Comparison of ENCODE assay signal across 20 cellular contexts in genomic region chr17:77337150-77337549, GRCh38.
DNase-seq lines count a peak whose midpoint lies in the region; ATAC-seq and TF ChIP-seq lines count a peak whose summit lies in the region.
"Had no signal": no experiment of that assay in that cellular context is flagged by ENCODE, and none has a peak within 500 bp of the region (broad histone marks: within the 10 kb centered on the region; RNA-seq: fewer than 3 reads in every experiment).

No MANE protein-coding gene starts in this region.

- no peak for ATAC-seq in T-helper 17 cell
- ATAC-seq: HCT116 had no signal

- no peaks in the 10 kb centered on the region for H4K20me1 ChIP-seq in GM23248 (ENCODE audit: insufficient read depth)

- H3K36me3 Mint-ChIP-seq in T-helper 17 cell (ENCODE audit: low read depth) = no peaks in the 10 kb centered on the region
- H3K36me3 Mint-ChIP-seq: CD4-positive, CD25-positive, alpha-beta regulatory T cell had no signal

- in situ Hi-C loops in GM23248 (cut with MboI) = no loop called here
- in situ Hi-C loops in transverse colon (cut with MboI; ENCODE audit: low pct_ligation_motif_present in 1 of 4, low pct_unique_long_range_greater_than_20kb in 1 of 4, low sequenced_read_pairs in 3 of 4) = loop anchor here in 3 of 4 donors (10.0 to 25.0 kb wide), 4 partner anchors 88 to 158 kb away; no protein-coding TSS in a partner anchor

- H3K27ac ChIP-seq in GM23248 = no peak overlapping the region
- no peak overlapping the region for H3K27ac ChIP-seq in testis
- H3K27ac ChIP-seq in transverse colon = no peak overlapping the region
- H3K27ac ChIP-seq: HL-60 had no signal

- no peak overlapping the region for H3K4me3 ChIP-seq in GM23248
- H3K4me3 ChIP-seq in testis = no peak overlapping the region
- H3K4me3 ChIP-seq in transverse colon = no peak overlapping the region

- no peaks in the 10 kb centered on the region for H3K27me3 Mint-ChIP-seq in T-helper 17 cell
- H3K27me3 Mint-ChIP-seq: CD4-positive, CD25-positive, alpha-beta regulatory T cell had no signal

- no peak for TF ChIP-seq EP300 in transverse colon (IDR thresholded peaks at IDR 0.05; ENCODE audit: low read depth)

- H3K9ac ChIP-seq in GM23248 = no peak overlapping the region

- H3F3A ChIP-seq in GM23248 (ENCODE audit: insufficient read depth) = peaks cover 49% of the 10 kb centered on the region

- 97% methylated on average over 2 of the region's 2 CpGs for WGBS in GM23248 (ENCODE audit: low coverage in 1 of 2, low lambda C conversion rate in 2 of 2, missing lambda C conversion rate in 2 of 2), 2 experiments
- 98% methylated on average over 2 of the region's 2 CpGs for WGBS in testis, 2 donors
- 97 to 100% methylated on average over 2 of the region's 2 CpGs for WGBS in transverse colon (ENCODE audit: low coverage in 1 of 2), 2 donors

- TF ChIP-seq CTCF in testis (IDR thresholded peaks at IDR 0.05) (no peak), transverse colon (IDR thresholded peaks at IDR 0.05) (no peak)

- H3K36me3 ChIP-seq in GM23248 (ENCODE audit: low read depth) (peaks cover 5% of the 10 kb centered on the region; the same call in 1 of the 2 replicates), testis (ENCODE audit: low read depth, missing control alignments) (no peaks in the 10 kb centered on the region), transverse colon (no peaks in the 10 kb centered on the region)
- H3K36me3 ChIP-seq: BE2C had no signal

- H3K4me3 Mint-ChIP-seq in T-helper 17 cell = no peak overlapping the region
- H3K4me3 Mint-ChIP-seq: CD4-positive, CD25-positive, alpha-beta regulatory T cell; CD8-positive, alpha-beta memory T cell; HFFc6 had no signal

- H3K9me3 ChIP-seq in GM23248 (ENCODE audit: low read depth) (no peaks in the 10 kb centered on the region), T-helper 17 cell (ENCODE audit: control insufficient read depth, low read length, poor library complexity, severe bottlenecking) (no peaks in the 10 kb centered on the region), testis (no peaks in the 10 kb centered on the region), transverse colon (peaks cover 0 to 6% of the 10 kb centered on the region in 2 donors)

- intact Hi-C loops in testis (cut with DNase I; ENCODE audit: low total_unique reads) = no loop called here
- intact Hi-C loops in transverse colon (cut with DNase I; ENCODE audit: low total_unique reads) = no loop called here

- no peak for TF ChIP-seq POLR2A in testis (IDR thresholded peaks at IDR 0.05)
- no peak for TF ChIP-seq POLR2A in transverse colon (IDR thresholded peaks at IDR 0.05)

- H3K4me1 ChIP-seq in GM23248 (ENCODE audit: insufficient read depth) (peaks cover 24% of the 10 kb centered on the region), testis (no peaks in the 10 kb centered on the region), transverse colon (peaks cover 0 to 30% (median 11%) of the 10 kb centered on the region in 4 donors)
- H3K4me1 ChIP-seq: BE2C had no signal

- no peak overlapping the region for H2AFZ ChIP-seq in GM23248

- peaks cover 36% of the 10 kb centered on the region for H3K4me1 Mint-ChIP-seq in T-helper 17 cell

- H3K79me2 ChIP-seq in GM23248 (ENCODE audit: insufficient read depth) = peaks cover 96% of the 10 kb centered on the region

- no peak overlapping the region for H3K4me2 ChIP-seq in GM23248 (ENCODE audit: unreplicated experiment)

- peak; percentile 35 for DNase-seq in GM23248
- DNase-seq in T-helper 17 cell = no peak
- peak; percentile 20 for DNase-seq in ecto neural progenitor cell (ENCODE audit: low spot score)
- peak; percentile 2 for DNase-seq in testis
- no peak for DNase-seq in DMS53 treated with DMSO at 0.1 percent for 48 hours (lab: John Stamatoyannopoulos, UW; ENCODE audit: unreplicated experiment)
- DNase-seq in transverse colon = no peak
- DNase-seq: ACHN; BE2C; C1 segment of cervical spinal cord; CD4-positive, CD25-positive, alpha-beta regulatory T cell; CD8-positive, alpha-beta memory T cell; COR-L47; DMS 273 treated with DMSO at 0.1 percent for 48 hours; DMS79; GDM1; GOT3; H7; HFFc6 had no signal

- H3K27me3 ChIP-seq in GM23248 (replicated peaks; ENCODE audit: insufficient read depth) (no peaks in the 10 kb centered on the region), testis (no peaks in the 10 kb centered on the region), transverse colon (no peaks in the 10 kb centered on the region)
- H3K27me3 ChIP-seq: BE2C had no signal

- no peaks in the 10 kb centered on the region for H3K9me2 ChIP-seq in GM23248 (ENCODE audit: insufficient read depth)

- H3K27ac Mint-ChIP-seq in T-helper 17 cell = peak overlapping the region; percentile 8
- H3K27ac Mint-ChIP-seq: CD4-positive, CD25-positive, alpha-beta regulatory T cell; HFFc6 had no signal

Comparison
In these comparisons a context has a peak if more than half of its experiments do, and no peak if none do; other contexts are left out.
1. DNase-seq: peak in GM23248 (single experiment), ecto neural progenitor cell (single experiment) and testis (single experiment); none in T-helper 17 cell (0 of 3), DMS53 treated with DMSO at 0.1 percent for 48 hours (single experiment) and transverse colon (single experiment).